Comparison of ENCODE assay signal across 1 cellular context in the genomic region with DNA sequence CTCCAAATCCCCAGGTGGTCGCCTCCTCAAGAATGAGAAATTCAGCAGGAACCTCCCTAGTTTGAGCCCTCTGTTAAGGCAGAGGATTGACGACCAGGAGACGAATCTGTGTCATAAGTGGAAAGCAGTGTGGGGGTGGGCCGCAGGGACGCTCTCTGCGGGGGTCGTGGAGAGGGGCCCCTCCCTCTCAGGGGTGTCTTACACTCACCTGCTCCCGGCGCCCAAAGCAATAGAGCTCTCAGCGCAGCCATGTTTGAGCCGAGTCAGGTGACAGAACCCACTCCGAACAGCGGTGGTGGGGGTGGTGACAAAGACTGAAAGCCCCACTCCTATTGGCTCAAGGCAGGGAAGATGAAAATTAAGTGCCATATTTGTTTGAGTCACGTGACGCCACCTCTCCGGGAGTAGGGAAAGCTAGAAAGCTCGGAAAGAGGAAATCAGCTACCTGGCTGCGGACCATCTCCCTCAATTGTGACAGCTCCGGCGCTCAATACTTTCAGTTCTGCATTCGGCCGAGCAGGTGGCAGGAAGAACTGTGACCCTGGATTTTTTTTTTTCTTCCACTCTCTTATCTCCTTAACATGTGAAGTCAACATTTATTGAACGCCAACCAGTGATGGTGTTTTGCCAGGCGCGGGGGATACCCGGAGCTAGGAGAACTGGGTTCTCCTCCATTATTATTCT.
TF ChIP-seq lines count a peak whose summit lies in the region.

A gene (minus strand): TSS at position 265 of the 684 bp plus-strand sequence. CDS start 627 bp downstream, outside the sequence.

TF ChIP-seq in HepG2, 621 proteins besides CTCF, POLR2A, EP300 and RAD21 (continued from another document and continues in another):
- no peak for TF ChIP-seq SUZ12 (IDR thresholded peaks at IDR 0.05; ENCODE audit: low read depth, low read length)
- TF ChIP-seq RFXANK (CRISPR knock-in tag; IDR thresholded peaks at IDR 0.05), result no peak; the same call in 1 of the 2 replicates
- TF ChIP-seq SIX4 (CRISPR knock-in tag; IDR thresholded peaks at IDR 0.05), result 0 out of 2 replicates have a peak, but pooled peaks have one; percentile 13
- TF ChIP-seq, protein P1, sequence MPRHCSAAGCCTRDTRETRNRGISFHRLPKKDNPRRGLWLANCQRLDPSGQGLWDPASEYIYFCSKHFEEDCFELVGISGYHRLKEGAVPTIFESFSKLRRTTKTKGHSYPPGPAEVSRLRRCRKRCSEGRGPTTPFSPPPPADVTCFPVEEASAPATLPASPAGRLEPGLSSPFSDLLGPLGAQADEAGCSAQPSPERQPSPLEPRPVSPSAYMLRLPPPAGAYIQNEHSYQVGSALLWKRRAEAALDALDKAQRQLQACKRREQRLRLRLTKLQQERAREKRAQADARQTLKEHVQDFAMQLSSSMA (CRISPR knock-in tag; IDR thresholded peaks at IDR 0.05), result no peak
- TF ChIP-seq, protein P2, sequence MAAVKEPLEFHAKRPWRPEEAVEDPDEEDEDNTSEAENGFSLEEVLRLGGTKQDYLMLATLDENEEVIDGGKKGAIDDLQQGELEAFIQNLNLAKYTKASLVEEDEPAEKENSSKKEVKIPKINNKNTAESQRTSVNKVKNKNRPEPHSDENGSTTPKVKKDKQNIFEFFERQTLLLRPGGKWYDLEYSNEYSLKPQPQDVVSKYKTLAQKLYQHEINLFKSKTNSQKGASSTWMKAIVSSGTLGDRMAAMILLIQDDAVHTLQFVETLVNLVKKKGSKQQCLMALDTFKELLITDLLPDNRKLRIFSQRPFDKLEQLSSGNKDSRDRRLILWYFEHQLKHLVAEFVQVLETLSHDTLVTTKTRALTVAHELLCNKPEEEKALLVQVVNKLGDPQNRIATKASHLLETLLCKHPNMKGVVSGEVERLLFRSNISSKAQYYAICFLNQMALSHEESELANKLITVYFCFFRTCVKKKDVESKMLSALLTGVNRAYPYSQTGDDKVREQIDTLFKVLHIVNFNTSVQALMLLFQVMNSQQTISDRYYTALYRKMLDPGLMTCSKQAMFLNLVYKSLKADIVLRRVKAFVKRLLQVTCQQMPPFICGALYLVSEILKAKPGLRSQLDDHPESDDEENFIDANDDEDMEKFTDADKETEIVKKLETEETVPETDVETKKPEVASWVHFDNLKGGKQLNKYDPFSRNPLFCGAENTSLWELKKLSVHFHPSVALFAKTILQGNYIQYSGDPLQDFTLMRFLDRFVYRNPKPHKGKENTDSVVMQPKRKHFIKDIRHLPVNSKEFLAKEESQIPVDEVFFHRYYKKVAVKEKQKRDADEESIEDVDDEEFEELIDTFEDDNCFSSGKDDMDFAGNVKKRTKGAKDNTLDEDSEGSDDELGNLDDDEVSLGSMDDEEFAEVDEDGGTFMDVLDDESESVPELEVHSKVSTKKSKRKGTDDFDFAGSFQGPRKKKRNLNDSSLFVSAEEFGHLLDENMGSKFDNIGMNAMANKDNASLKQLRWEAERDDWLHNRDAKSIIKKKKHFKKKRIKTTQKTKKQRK (IDR thresholded peaks at IDR 0.05; ENCODE audit: low read length), result no peak
- TF ChIP-seq, protein P3, sequence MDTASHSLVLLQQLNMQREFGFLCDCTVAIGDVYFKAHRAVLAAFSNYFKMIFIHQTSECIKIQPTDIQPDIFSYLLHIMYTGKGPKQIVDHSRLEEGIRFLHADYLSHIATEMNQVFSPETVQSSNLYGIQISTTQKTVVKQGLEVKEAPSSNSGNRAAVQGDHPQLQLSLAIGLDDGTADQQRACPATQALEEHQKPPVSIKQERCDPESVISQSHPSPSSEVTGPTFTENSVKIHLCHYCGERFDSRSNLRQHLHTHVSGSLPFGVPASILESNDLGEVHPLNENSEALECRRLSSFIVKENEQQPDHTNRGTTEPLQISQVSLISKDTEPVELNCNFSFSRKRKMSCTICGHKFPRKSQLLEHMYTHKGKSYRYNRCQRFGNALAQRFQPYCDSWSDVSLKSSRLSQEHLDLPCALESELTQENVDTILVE (CRISPR knock-in tag; IDR thresholded peaks at IDR 0.05), result no peak
- no peak for TF ChIP-seq KLF13 (CRISPR knock-in tag; IDR thresholded peaks at IDR 0.05)
- TF ChIP-seq ZNF629 (CRISPR knock-in tag; conservative IDR thresholded peaks at IDR 0.05), result no peak
- TF ChIP-seq, protein P4, sequence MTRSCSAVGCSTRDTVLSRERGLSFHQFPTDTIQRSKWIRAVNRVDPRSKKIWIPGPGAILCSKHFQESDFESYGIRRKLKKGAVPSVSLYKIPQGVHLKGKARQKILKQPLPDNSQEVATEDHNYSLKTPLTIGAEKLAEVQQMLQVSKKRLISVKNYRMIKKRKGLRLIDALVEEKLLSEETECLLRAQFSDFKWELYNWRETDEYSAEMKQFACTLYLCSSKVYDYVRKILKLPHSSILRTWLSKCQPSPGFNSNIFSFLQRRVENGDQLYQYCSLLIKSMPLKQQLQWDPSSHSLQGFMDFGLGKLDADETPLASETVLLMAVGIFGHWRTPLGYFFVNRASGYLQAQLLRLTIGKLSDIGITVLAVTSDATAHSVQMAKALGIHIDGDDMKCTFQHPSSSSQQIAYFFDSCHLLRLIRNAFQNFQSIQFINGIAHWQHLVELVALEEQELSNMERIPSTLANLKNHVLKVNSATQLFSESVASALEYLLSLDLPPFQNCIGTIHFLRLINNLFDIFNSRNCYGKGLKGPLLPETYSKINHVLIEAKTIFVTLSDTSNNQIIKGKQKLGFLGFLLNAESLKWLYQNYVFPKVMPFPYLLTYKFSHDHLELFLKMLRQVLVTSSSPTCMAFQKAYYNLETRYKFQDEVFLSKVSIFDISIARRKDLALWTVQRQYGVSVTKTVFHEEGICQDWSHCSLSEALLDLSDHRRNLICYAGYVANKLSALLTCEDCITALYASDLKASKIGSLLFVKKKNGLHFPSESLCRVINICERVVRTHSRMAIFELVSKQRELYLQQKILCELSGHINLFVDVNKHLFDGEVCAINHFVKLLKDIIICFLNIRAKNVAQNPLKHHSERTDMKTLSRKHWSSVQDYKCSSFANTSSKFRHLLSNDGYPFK (CRISPR knock-in tag; IDR thresholded peaks at IDR 0.05; ENCODE audit: borderline replicate concordance), result peak; percentile 35; the same call in 1 of the 2 replicates
- TF ChIP-seq MBNL3 (CRISPR knock-in tag; conservative IDR thresholded peaks at IDR 0.05), result no peak
- TF ChIP-seq, protein P5, sequence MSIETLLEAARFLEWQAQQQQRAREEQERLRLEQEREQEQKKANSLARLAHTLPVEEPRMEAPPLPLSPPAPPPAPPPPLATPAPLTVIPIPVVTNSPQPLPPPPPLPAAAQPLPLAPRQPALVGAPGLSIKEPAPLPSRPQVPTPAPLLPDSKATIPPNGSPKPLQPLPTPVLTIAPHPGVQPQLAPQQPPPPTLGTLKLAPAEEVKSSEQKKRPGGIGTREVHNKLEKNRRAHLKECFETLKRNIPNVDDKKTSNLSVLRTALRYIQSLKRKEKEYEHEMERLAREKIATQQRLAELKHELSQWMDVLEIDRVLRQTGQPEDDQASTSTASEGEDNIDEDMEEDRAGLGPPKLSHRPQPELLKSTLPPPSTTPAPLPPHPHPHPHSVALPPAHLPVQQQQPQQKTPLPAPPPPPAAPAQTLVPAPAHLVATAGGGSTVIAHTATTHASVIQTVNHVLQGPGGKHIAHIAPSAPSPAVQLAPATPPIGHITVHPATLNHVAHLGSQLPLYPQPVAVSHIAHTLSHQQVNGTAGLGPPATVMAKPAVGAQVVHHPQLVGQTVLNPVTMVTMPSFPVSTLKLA (IDR thresholded peaks at IDR 0.05), result peak; percentile 65
- TF ChIP-seq, protein P6, sequence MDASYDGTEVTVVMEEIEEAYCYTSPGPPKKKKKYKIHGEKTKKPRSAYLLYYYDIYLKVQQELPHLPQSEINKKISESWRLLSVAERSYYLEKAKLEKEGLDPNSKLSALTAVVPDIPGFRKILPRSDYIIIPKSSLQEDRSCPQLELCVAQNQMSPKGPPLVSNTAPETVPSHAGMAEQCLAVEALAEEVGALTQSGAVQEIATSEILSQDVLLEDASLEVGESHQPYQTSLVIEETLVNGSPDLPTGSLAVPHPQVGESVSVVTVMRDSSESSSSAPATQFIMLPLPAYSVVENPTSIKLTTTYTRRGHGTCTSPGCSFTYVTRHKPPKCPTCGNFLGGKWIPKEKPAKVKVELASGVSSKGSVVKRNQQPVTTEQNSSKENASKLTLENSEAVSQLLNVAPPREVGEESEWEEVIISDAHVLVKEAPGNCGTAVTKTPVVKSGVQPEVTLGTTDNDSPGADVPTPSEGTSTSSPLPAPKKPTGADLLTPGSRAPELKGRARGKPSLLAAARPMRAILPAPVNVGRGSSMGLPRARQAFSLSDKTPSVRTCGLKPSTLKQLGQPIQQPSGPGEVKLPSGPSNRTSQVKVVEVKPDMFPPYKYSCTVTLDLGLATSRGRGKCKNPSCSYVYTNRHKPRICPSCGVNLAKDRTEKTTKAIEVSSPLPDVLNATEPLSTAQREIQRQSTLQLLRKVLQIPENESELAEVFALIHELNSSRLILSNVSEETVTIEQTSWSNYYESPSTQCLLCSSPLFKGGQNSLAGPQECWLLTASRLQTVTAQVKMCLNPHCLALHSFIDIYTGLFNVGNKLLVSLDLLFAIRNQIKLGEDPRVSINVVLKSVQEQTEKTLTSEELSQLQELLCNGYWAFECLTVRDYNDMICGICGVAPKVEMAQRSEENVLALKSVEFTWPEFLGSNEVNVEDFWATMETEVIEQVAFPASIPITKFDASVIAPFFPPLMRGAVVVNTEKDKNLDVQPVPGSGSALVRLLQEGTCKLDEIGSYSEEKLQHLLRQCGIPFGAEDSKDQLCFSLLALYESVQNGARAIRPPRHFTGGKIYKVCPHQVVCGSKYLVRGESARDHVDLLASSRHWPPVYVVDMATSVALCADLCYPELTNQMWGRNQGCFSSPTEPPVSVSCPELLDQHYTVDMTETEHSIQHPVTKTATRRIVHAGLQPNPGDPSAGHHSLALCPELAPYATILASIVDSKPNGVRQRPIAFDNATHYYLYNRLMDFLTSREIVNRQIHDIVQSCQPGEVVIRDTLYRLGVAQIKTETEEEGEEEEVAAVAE (CRISPR knock-in tag; IDR thresholded peaks at IDR 0.05; ENCODE audit: borderline replicate concordance), result peak; percentile 97
- TF ChIP-seq IRF2 (CRISPR knock-in tag; IDR thresholded peaks at IDR 0.05), result no peak; the same call in none of the 2 replicates
- no peak for TF ChIP-seq MZF1 (CRISPR knock-in tag; IDR thresholded peaks at IDR 0.05; ENCODE audit: borderline replicate concordance)
- TF ChIP-seq, protein P7, sequence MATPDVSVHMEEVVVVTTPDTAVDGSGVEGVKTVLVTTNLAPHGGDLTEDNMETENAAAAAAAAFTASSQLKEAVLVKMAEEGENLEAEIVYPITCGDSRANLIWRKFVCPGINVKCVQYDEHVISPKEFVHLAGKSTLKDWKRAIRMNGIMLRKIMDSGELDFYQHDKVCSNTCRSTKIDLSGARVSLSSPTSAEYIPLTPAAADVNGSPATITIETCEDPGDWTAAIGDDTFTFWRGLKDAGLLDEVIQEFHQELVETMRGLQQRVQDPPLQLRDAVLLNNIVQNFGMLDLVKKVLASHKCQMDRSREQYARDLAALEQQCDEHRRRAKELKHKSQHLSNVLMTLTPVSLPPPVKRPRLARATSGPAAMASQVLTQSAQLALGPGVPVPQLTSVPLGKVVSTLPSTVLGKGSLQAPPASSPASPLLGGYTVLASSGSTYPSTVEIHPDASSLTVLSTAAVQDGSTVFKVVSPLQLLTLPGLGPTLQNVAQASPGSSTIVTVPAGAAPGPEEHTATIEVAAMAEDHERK (CRISPR knock-in tag; IDR thresholded peaks at IDR 0.05; ENCODE audit: low read depth), result no peak
- TF ChIP-seq, protein P8, sequence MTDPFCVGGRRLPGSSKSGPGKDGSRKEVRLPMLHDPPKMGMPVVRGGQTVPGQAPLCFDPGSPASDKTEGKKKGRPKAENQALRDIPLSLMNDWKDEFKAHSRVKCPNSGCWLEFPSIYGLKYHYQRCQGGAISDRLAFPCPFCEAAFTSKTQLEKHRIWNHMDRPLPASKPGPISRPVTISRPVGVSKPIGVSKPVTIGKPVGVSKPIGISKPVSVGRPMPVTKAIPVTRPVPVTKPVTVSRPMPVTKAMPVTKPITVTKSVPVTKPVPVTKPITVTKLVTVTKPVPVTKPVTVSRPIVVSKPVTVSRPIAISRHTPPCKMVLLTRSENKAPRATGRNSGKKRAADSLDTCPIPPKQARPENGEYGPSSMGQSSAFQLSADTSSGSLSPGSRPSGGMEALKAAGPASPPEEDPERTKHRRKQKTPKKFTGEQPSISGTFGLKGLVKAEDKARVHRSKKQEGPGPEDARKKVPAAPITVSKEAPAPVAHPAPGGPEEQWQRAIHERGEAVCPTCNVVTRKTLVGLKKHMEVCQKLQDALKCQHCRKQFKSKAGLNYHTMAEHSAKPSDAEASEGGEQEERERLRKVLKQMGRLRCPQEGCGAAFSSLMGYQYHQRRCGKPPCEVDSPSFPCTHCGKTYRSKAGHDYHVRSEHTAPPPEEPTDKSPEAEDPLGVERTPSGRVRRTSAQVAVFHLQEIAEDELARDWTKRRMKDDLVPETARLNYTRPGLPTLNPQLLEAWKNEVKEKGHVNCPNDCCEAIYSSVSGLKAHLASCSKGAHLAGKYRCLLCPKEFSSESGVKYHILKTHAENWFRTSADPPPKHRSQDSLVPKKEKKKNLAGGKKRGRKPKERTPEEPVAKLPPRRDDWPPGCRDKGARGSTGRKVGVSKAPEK (CRISPR knock-in tag; IDR thresholded peaks at IDR 0.05; ENCODE audit: borderline replicate concordance), result no peak
- no peak for TF ChIP-seq TAF15 (IDR thresholded peaks at IDR 0.05; ENCODE audit: low read depth, low read length, poor library complexity, severe bottlenecking)
- TF ChIP-seq KDM2A (CRISPR knock-in tag; IDR thresholded peaks at IDR 0.05; ENCODE audit: borderline replicate concordance, low read depth), result no peak
- TF ChIP-seq ZBTB3 (CRISPR knock-in tag; IDR thresholded peaks at IDR 0.05; ENCODE audit: borderline replicate concordance, low read depth), result no peak
- peak; percentile 74 for TF ChIP-seq FOXK1 (CRISPR knock-in tag; IDR thresholded peaks at IDR 0.05; ENCODE audit: borderline replicate concordance, low read depth)
- no peak for TF ChIP-seq ZNF124 (CRISPR knock-in tag; IDR thresholded peaks at IDR 0.05)
- TF ChIP-seq NR2F2 (IDR thresholded peaks at IDR 0.05; ENCODE audit: borderline replicate concordance, low read depth), result no peak
- no peak for TF ChIP-seq RORA (CRISPR knock-in tag; IDR thresholded peaks at IDR 0.05)
- TF ChIP-seq, protein P9, sequence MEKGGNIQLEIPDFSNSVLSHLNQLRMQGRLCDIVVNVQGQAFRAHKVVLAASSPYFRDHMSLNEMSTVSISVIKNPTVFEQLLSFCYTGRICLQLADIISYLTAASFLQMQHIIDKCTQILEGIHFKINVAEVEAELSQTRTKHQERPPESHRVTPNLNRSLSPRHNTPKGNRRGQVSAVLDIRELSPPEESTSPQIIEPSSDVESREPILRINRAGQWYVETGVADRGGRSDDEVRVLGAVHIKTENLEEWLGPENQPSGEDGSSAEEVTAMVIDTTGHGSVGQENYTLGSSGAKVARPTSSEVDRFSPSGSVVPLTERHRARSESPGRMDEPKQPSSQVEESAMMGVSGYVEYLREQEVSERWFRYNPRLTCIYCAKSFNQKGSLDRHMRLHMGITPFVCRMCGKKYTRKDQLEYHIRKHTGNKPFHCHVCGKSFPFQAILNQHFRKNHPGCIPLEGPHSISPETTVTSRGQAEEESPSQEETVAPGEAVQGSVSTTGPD (CRISPR knock-in tag; IDR thresholded peaks at IDR 0.05), result no peak
- TF ChIP-seq SALL2 (CRISPR knock-in tag; IDR thresholded peaks at IDR 0.05), result 0 out of 2 replicates have a peak, but pooled peaks have one; percentile 24
- TF ChIP-seq ELF4 (CRISPR knock-in tag; IDR thresholded peaks at IDR 0.05; ENCODE audit: borderline replicate concordance), result no peak
